ENCODE assay signal across 29 cellular contexts in the genomic region with DNA sequence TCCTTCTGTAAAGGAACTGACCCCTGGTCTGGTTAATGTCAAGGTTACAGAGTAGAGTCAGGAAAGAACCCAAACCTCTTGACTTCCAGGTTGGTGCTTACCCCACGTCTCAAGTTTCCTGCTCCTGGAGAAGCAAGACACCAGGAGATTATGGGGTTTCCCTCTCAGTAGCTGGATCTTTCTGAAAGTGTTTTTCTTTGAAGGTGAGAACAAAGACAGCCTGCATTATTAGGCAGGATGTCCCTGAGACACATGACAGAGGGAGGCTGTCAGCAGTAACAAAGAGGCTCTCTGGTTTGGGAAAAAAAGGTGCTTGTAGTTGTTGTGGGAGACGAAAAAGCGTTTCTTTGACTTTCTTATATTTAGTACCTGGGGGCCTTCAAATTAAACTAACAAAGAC. TPM values are rescaled to one million over a fixed set of nuclear protein-coding genes. Genes with fewer than 3 reads are reported as not detected.
DNase-seq lines count a peak whose midpoint lies in the region; ATAC-seq, FAIRE-seq and TF ChIP-seq lines count a peak whose summit lies in the region.
"Had no signal": no experiment of that assay in that cellular context is flagged by ENCODE, and none has a peak within 500 bp of the region (broad histone marks: within the 10 kb centered on the region; RNA-seq: fewer than 3 reads in every experiment).

No MANE protein-coding gene starts in this region.

- H3K79me2 ChIP-seq in mesendoderm (ENCODE audit: control insufficient read depth, insufficient read depth, low read length), result no peaks in the 10 kb centered on the region

- no peak overlapping the region for H3K18ac ChIP-seq in mesendoderm (ENCODE audit: low read length)

- POLR2A ChIA-PET in WTC11 (lab: Charles Lee), result no interaction called here

- H2BK120ac ChIP-seq in mesendoderm (ENCODE audit: low read depth, low read length), result no peak overlapping the region

- H4K5ac ChIP-seq in mesendoderm (ENCODE audit: low read length), result no peak overlapping the region

- H3K27me3 Mint-ChIP-seq in WTC11 (ENCODE audit: low read depth), result peaks cover 15% of the 10 kb centered on the region

- CTCF ChIA-PET in WTC11 (lab: Charles Lee), result interaction anchor here (1.0 kb wide), 1 partner anchor 8 kb away, joined by 5 read pairs; no protein-coding TSS in a partner anchor

- no peak overlapping the region for H3K4ac ChIP-seq in mesendoderm (ENCODE audit: low read depth, low read length)

- H3K23ac ChIP-seq in mesendoderm (ENCODE audit: low read length), result no peak overlapping the region

- DNase-seq in WTC11 (ENCODE audit: low spot score) (no peak), mesendoderm (peak; percentile 49), NCI-H82 treated with DMSO at 0.1 percent for 48 hours (lab: John Stamatoyannopoulos, UW; ENCODE audit: unreplicated experiment) (no peak), GM12892 (ENCODE audit: insufficient read length) (no peak)
- DNase-seq: activated CD4-positive, alpha-beta T cell treated with anti-CD3 and anti-CD28 coated beads for 48 hours; activated CD8-positive, alpha-beta memory T cell treated with anti-CD3 and anti-CD28 coated beads for 24 hours; activated T-cell treated with anti-CD3 and anti-CD28 coated beads for 4 hours; Calu3; CD4-positive, CD25-positive, alpha-beta regulatory T cell; DND-41; hippocampal formation; NCI-H1105 treated with DMSO at 0.1 percent for 48 hours; NCI-H187 treated with DMSO at 0.1 percent for 48 hours; NCI-H524 treated with DMSO at 0.1 percent for 48 hours; PC-3; stimulated activated CD8-positive, alpha-beta memory T cell treated with anti-CD3 and anti-CD28 coated beads, Interleukin-4, amount 100 ng/mL, for 48 hours had no signal

- H3K4me3 Mint-ChIP-seq in WTC11, result no peak overlapping the region
- H3K4me3 Mint-ChIP-seq: activated naive CD8-positive, alpha-beta T cell; CD4-positive, CD25-positive, alpha-beta regulatory T cell; memory B cell; stimulated activated naive CD8-positive, alpha-beta T cell treated with anti-CD3 and anti-CD28 coated beads, Interleukin-15, Interleukin-2, amounts not matched to agents 100 ng/mL and 50 ng/mL, for 24 hours had no signal

- H3K9me3 ChIP-seq in BLaER1, result no peaks in the 10 kb centered on the region
- H3K9me3 ChIP-seq in HUES64 (ENCODE audit: insufficient read depth, low read depth, low read length), result peaks cover 4% of the 10 kb centered on the region; the same call in 1 of the 2 replicates
- H3K9me3 ChIP-seq: prostate gland, thoracic aorta had no signal

- no peak overlapping the region for H2AK5ac ChIP-seq in mesendoderm (ENCODE audit: low read length)

- no peak for FAIRE-seq in GM12892 (lab: Jason Lieb, UNC)
- FAIRE-seq: urothelium cell line had no signal

- 0 out of 2 replicates have a peak overlapping the region, but pooled peaks have one; percentile 9 for H3K27ac Mint-ChIP-seq in WTC11
- H3K27ac Mint-ChIP-seq: activated naive CD8-positive, alpha-beta T cell; activated T-helper 2 cell treated with anti-CD3 and anti-CD28 coated beads, Interferon-gamma antibody, Interleukin-2, Interleukin-4, amounts not matched to agents 10 μg/mL and 5 μg/mL and 100 μg/mL, durations not matched to agents 14 hours and 24 hours and 36 hours; CD4-positive, CD25-positive, alpha-beta regulatory T cell; memory B cell; stimulated activated naive CD8-positive, alpha-beta T cell treated with anti-CD3 and anti-CD28 coated beads, Interleukin-15, Interleukin-2, amounts not matched to agents 100 ng/mL and 50 ng/mL, for 24 hours had no signal

- peak; percentile 67 for ATAC-seq in WTC11
- ATAC-seq in HG03039 (IDR thresholded peaks at IDR 0.05; ENCODE audit: unreplicated experiment), result no peak
- ATAC-seq in HG02642 (IDR thresholded peaks at IDR 0.05; ENCODE audit: poor library complexity, unreplicated experiment), result no peak
- ATAC-seq: PC-3, sciatic nerve had no signal

- H3K36me3 Mint-ChIP-seq in WTC11, result peaks cover 15% of the 10 kb centered on the region
- H3K36me3 Mint-ChIP-seq: activated naive CD8-positive, alpha-beta T cell; CD4-positive, CD25-positive, alpha-beta regulatory T cell; memory B cell had no signal

- H3K79me1 ChIP-seq in mesendoderm (ENCODE audit: low read length), result no peaks in the 10 kb centered on the region

- H3K4me2 ChIP-seq in BLaER1 (peak overlapping the region; percentile 56; the same call in 1 of the 2 replicates), mesendoderm (ENCODE audit: low read length) (no peak overlapping the region)

- H3K4me1 Mint-ChIP-seq in WTC11, result peaks cover 17% of the 10 kb centered on the region
- H3K4me1 Mint-ChIP-seq: memory B cell had no signal

- H4K20me1 ChIP-seq in BLaER1, result no peaks in the 10 kb centered on the region

- H3K27me3 ChIP-seq in BLaER1 (no peaks in the 10 kb centered on the region), HUES64 (ENCODE audit: insufficient read depth, low read length) (peaks cover 3% of the 10 kb centered on the region; the same call in 1 of the 2 replicates), mesendoderm (ENCODE audit: insufficient read depth, low read length, poor library complexity) (no peaks in the 10 kb centered on the region)

- no peak overlapping the region for H3K9ac ChIP-seq in BLaER1
- no peak overlapping the region for H3K9ac ChIP-seq in HUES64 (ENCODE audit: low read depth, low read length)
- H3K9ac ChIP-seq in mesendoderm (ENCODE audit: low read length), result no peak overlapping the region

- H2BK5ac ChIP-seq in mesendoderm (ENCODE audit: low read length), result no peak overlapping the region

- H3K27ac ChIP-seq in BLaER1, result no peak overlapping the region
- H3K27ac ChIP-seq in HUES64 (ENCODE audit: low read depth, low read length), result peak overlapping the region; percentile 16; the same call in 1 of the 2 replicates
- no peak overlapping the region for H3K27ac ChIP-seq in mesendoderm (ENCODE audit: low read depth, low read length)
- H3K27ac ChIP-seq: prostate gland, thoracic aorta, VCaP had no signal

- TF ChIP-seq POLR2A in GM12892 (IDR thresholded peaks at IDR 0.05; ENCODE audit: low read depth, low read length), result no peak

- H3K56ac ChIP-seq in mesendoderm (ENCODE audit: low read length), result peak overlapping the region; percentile 11

- H3K36me3 ChIP-seq in BLaER1 (no peaks in the 10 kb centered on the region), HUES64 (ENCODE audit: insufficient read depth, low read length) (no peaks in the 10 kb centered on the region), mesendoderm (ENCODE audit: control insufficient read depth, insufficient read depth, low read length) (no peaks in the 10 kb centered on the region)
- H3K36me3 ChIP-seq: prostate gland, thoracic aorta had no signal

- H3K4me1 ChIP-seq in BLaER1 (peaks cover 14% of the 10 kb centered on the region), HUES64 (ENCODE audit: insufficient read depth, low read length) (peaks cover 8% of the 10 kb centered on the region; the same call in 1 of the 2 replicates), mesendoderm (ENCODE audit: control insufficient read depth, low read depth, low read length) (peaks cover 3% of the 10 kb centered on the region)
- H3K4me1 ChIP-seq: prostate gland had no signal

- TF ChIP-seq CTCF in WTC11 (IDR thresholded peaks at IDR 0.05), result no peak

- 55% methylated on average over 2 of the region's 3 CpGs for WGBS in HUES64
- no CpG with 5 or more reads among the region's 3 CpGs for WGBS in mesendoderm (ENCODE audit: extremely low coverage, insufficient coverage, low lambda C conversion rate)

- H3K4me3 ChIP-seq in BLaER1 (no peak overlapping the region), HUES64 (ENCODE audit: low read length) (no peak overlapping the region), mesendoderm (ENCODE audit: low read length) (no peak overlapping the region)
- H3K4me3 ChIP-seq: prostate gland, thoracic aorta had no signal

- peaks cover 21% of the 10 kb centered on the region for H3K9me3 Mint-ChIP-seq in WTC11
- H3K9me3 Mint-ChIP-seq: activated T-helper 2 cell treated with anti-CD3 and anti-CD28 coated beads, Interferon-gamma antibody, Interleukin-2, Interleukin-4, amounts not matched to agents 10 μg/mL and 5 μg/mL and 100 μg/mL, durations not matched to agents 14 hours and 24 hours and 36 hours; CD4-positive, CD25-positive, alpha-beta regulatory T cell; memory B cell; stimulated activated naive CD8-positive, alpha-beta T cell treated with anti-CD3 and anti-CD28 coated beads, Interleukin-15, Interleukin-2, amounts not matched to agents 100 ng/mL and 50 ng/mL, for 24 hours had no signal

- no peak overlapping the region for H2BK15ac ChIP-seq in mesendoderm (replicated peaks; ENCODE audit: low read depth)

- H4K8ac ChIP-seq in mesendoderm (ENCODE audit: low read depth, low read length), result no peak overlapping the region

TF ChIP-seq in WTC11, 78 proteins besides CTCF, POLR2A, EP300 and RAD21 (continues in another document):
- TF ChIP-seq PRRX2 (CRISPR knock-in tag; IDR thresholded peaks at IDR 0.05) (no peak), RELA (CRISPR knock-in tag; IDR thresholded peaks at IDR 0.05; ENCODE audit: borderline replicate concordance) (no peak), ZNF396 (CRISPR knock-in tag; IDR thresholded peaks at IDR 0.05; ENCODE audit: borderline replicate concordance) (no peak), NR2C2 (CRISPR knock-in tag; IDR thresholded peaks at IDR 0.05) (no peak), NFE2L1 (CRISPR knock-in tag; IDR thresholded peaks at IDR 0.05) (no peak), ZNF317 (CRISPR knock-in tag; IDR thresholded peaks at IDR 0.05; ENCODE audit: borderline replicate concordance, low read depth) (no peak), ELF4 (CRISPR knock-in tag; IDR thresholded peaks at IDR 0.05; ENCODE audit: low read depth) (no peak), FOXJ3 (CRISPR knock-in tag; IDR thresholded peaks at IDR 0.05; ENCODE audit: borderline replicate concordance) (no peak), ZNF671 (CRISPR knock-in tag; IDR thresholded peaks at IDR 0.05) (no peak)
- TF ChIP-seq, protein P1, sequence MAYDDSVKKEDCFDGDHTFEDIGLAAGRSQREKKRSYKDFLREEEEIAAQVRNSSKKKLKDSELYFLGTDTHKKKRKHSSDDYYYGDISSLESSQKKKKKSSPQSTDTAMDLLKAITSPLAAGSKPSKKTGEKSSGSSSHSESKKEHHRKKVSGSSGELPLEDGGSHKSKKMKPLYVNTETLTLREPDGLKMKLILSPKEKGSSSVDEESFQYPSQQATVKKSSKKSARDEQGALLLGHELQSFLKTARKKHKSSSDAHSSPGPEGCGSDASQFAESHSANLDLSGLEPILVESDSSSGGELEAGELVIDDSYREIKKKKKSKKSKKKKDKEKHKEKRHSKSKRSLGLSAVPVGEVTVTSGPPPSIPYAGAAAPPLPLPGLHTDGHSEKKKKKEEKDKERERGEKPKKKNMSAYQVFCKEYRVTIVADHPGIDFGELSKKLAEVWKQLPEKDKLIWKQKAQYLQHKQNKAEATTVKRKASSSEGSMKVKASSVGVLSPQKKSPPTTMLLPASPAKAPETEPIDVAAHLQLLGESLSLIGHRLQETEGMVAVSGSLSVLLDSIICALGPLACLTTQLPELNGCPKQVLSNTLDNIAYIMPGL (CRISPR knock-in tag; IDR thresholded peaks at IDR 0.05), result no peak

RNA-seq across cellular contexts. Expression of gene IGFBP7, which starts 44.7 kb away (rescaled TPM):
- polyA plus RNA-seq in HUES64 (2013, experiment 1 of 2), result 7.2 TPM
- polyA plus RNA-seq in HUES64 (2013, experiment 2 of 2), result 9.7 TPM
- 1.0 to 1.5 TPM (median 1.4 TPM) in 3 replicates for total RNA-seq in WTC11 (2021)
- 3.1 TPM for polyA plus RNA-seq in mesendoderm (2013, experiment 1 of 2)
- polyA plus RNA-seq in mesendoderm (2013, experiment 2 of 2), result 3.3 TPM
- not detected for polyA plus RNA-seq in GM12892 (2012; ENCODE audit: missing spikeins)
- total RNA-seq: activated T-helper 2 cell treated with anti-CD3 and anti-CD28 coated beads, Interferon-gamma antibody, Interleukin-2, Interleukin-4, amounts not matched to agents 10 μg/mL and 5 μg/mL and 100 μg/mL, durations not matched to agents 14 hours and 24 hours and 36 hours; PC-3 had no signal
